ENCODE assay signal across 19 cellular contexts in the genomic region with DNA sequence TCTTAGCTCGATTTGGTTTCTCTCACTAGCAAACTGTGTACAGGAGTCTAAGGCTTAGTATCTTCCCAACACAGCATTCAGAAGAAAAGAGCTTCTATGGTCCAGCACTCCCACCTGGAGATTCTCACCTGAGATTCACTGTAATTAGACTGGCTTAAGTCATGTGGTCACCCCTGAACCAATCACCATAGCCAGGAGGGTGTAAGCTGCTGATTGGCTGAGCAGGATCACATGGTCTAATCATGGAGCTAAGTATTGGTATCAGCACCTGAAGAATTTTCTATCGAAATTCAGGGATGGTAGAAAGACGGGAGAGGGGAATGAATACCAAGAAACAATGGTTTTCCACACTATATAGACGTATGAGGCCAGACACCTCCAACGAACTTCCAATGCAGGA.
"Had no signal": no experiment of that assay in that cellular context is flagged by ENCODE, and none has a peak within 500 bp of the region (broad histone marks: within the 10 kb centered on the region; RNA-seq: fewer than 3 reads in every experiment).

No MANE protein-coding gene starts in this region.

- H3K9me3 ChIP-seq: heart left ventricle, right atrium auricular region, stomach had no signal

- H3K4me3 ChIP-seq: dorsolateral prefrontal cortex, heart left ventricle, mucosa of descending colon, right atrium auricular region, stomach had no signal

- H3K27me3 ChIP-seq: right atrium auricular region had no signal

- H3K27ac ChIP-seq: dorsolateral prefrontal cortex, heart left ventricle, right atrium auricular region, stomach had no signal

- H3K4me1 Mint-ChIP-seq: naive thymus-derived CD8-positive, alpha-beta T cell had no signal

- FAIRE-seq: frontal cortex, islet of Langerhans, small intestine had no signal

- DNase-seq: cortex of kidney; dorsolateral prefrontal cortex; effector CD8-positive, alpha-beta T cell; heart left ventricle; hippocampal formation; kidney glomerular epithelial cell; mammary epithelial cell; mucosa of descending colon; naive thymus-derived CD8-positive, alpha-beta T cell; posterior cingulate gyrus; small intestine; stimulated activated CD4-positive, alpha-beta T cell treated with anti-CD3 and anti-CD28 coated beads, Interleukin-12 subunit alpha, Interleukin-12 subunit beta, amount 100 ng/mL, for 4 hours; stimulated activated naive CD4-positive, alpha-beta T cell; stomach; substantia nigra; trophoblast cell had no signal

- H3K4me3 Mint-ChIP-seq: naive thymus-derived CD8-positive, alpha-beta T cell had no signal

- H3K4me1 ChIP-seq: heart left ventricle, right atrium auricular region, stomach had no signal

- ATAC-seq: heart left ventricle; mucosa of descending colon; naive thymus-derived CD8-positive, alpha-beta T cell had no signal

- H3K36me3 ChIP-seq: heart left ventricle, right atrium auricular region, stomach had no signal

- H3K27ac Mint-ChIP-seq: naive thymus-derived CD8-positive, alpha-beta T cell had no signal
